ENCODE assay signal across 25 cellular contexts in the genomic region with DNA sequence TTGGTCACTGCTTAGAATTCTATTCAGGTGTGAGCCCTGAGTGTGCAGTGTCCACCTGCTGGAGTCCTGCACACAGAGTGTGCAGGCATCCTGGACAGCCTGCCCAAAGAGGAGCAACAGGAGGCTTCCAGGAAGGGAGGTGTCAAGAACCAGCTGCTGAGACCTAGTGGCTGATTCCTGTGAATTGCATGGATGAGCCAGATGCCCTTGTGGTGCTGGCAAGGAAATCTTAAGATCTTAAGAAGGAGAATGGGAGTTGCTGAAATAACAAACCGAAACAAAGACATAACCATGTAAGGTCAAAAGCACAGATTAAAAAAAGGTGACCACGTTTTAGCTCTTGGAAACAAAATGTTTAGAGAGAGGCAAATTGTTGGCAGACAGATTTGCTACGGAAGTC. TPM values are rescaled to one million over a fixed set of nuclear protein-coding genes. Genes with fewer than 3 reads are reported as not detected.
DNase-seq lines count a peak whose midpoint lies in the region; ATAC-seq and TF ChIP-seq lines count a peak whose summit lies in the region.
"Had no signal": no experiment of that assay in that cellular context is flagged by ENCODE, and none has a peak within 500 bp of the region (broad histone marks: within the 10 kb centered on the region; RNA-seq: fewer than 3 reads in every experiment).

No MANE protein-coding gene starts in this region.

- H3K4me1 ChIP-seq in aorta (ENCODE audit: control insufficient read depth in 1 of 2, insufficient read depth in 2 of 2, low read length in 2 of 2) = peaks cover 0 to 2% of the 10 kb centered on the region in 2 donors
- H3K4me1 ChIP-seq: colonic mucosa, suprapubic skin had no signal

- no peaks in the 10 kb centered on the region for H3K27me3 ChIP-seq in aorta (ENCODE audit: control insufficient read depth in 1 of 2, insufficient read depth in 2 of 2, low read length in 1 of 2)
- H3K27me3 ChIP-seq: colonic mucosa, neutrophil, suprapubic skin had no signal

- H3K36me3 ChIP-seq in aorta (ENCODE audit: control insufficient read depth in 1 of 2, insufficient read depth in 2 of 2, low read length in 1 of 2) = no peaks in the 10 kb centered on the region
- H3K36me3 ChIP-seq: colonic mucosa, neutrophil had no signal

- in situ Hi-C loops in astrocyte of the cerebellum (cut with HindIII; ENCODE audit: low sequenced_read_pairs) = no loop called here

- TF ChIP-seq CTCF in astrocyte of the cerebellum (IDR thresholded peaks at IDR 0.05; ENCODE audit: low read depth, low read length, missing control alignments) = no peak

- no peaks in the 10 kb centered on the region for H3K9me3 ChIP-seq in aorta (ENCODE audit: control insufficient read depth, low read length)
- H3K9me3 ChIP-seq: colonic mucosa, neutrophil, suprapubic skin had no signal

- 3 to 7% methylated on average over 3 of the region's 3 CpGs for WGBS in aorta, 2 donors

- intact Hi-C loops in left ventricle myocardium superior (cut with micrococcal nuclease) = no loop called here
- intact Hi-C loops in Right ventricle myocardium superior (cut with DNase I) = no loop called here
- intact Hi-C loops in aorta (cut with DNase I) = no loop called here

- no peak overlapping the region for H3K4me3 ChIP-seq in astrocyte of the cerebellum (ENCODE audit: low read depth, low read length)
- H3K4me3 ChIP-seq in aorta (ENCODE audit: low read length in 2 of 2) = peak overlapping the region in 1 of 2 donors; percentile 41
- H3K4me3 ChIP-seq: colonic mucosa, SK-N-MC, suprapubic skin had no signal

- ATAC-seq in left ventricle myocardium superior = peak; percentile 33
- no peak for ATAC-seq in Right ventricle myocardium superior (ENCODE audit: poor library complexity)
- ATAC-seq in aorta (ENCODE audit: low FRiP score) = peak; percentile 53
- no peak for ATAC-seq in GM18498 (IDR thresholded peaks at IDR 0.05; ENCODE audit: unreplicated experiment)
- no peak for ATAC-seq in HG02938 (IDR thresholded peaks at IDR 0.05; ENCODE audit: unreplicated experiment)
- ATAC-seq: Panc1, WTC11 had no signal

- peak overlapping the region; percentile 14 to 79 for H3K27ac ChIP-seq in aorta (ENCODE audit: low read depth in 1 of 2, low read length in 2 of 2)
- H3K27ac ChIP-seq: colonic mucosa, neutrophil, SK-N-MC, suprapubic skin had no signal

- DNase-seq in left ventricle myocardium superior (no peak), Right ventricle myocardium superior (no peak), astrocyte of the cerebellum (ENCODE audit: low read depth) (peak; percentile 33), fibroblast of the conjunctiva (ENCODE audit: low read depth) (peak; percentile 43), aorta (no peak), nucleus accumbens (lab: John Stamatoyannopoulos, UW) (no peak)
- DNase-seq: activated CD4-positive, alpha-beta memory T cell treated with anti-CD3 and anti-CD28 coated beads for 36 hours; activated naive CD4-positive, alpha-beta T cell treated with Interleukin-2 at 50 U/mL for 16 hours; activated T-cell treated with anti-CD3 and anti-CD28 coated beads, Interleukin-2, amount 50 U/mL, for 1 hour; anterior cingulate cortex; CD4-positive, alpha-beta T cell; colonic mucosa; DMS153; NCI-H1436; NCI-H2171; NCI-H748 treated with DMSO at 0.1 percent for 48 hours; retina; stimulated activated CD4-positive, alpha-beta T cell treated with anti-CD3 and anti-CD28 coated beads, Interleukin-15, amount 100 ng/mL, for 24 hours had no signal

RNA-seq across cellular contexts. Expression of gene RPS23, which starts 29.3 kb away (rescaled TPM):
- 1,163 TPM for total RNA-seq in left ventricle myocardium superior
- 1,193 TPM for total RNA-seq in Right ventricle myocardium superior
- 1,000 to 10,000 TPM; 1,494 to 1,499 TPM for total RNA-seq in aorta
- 1,000 to 10,000 TPM; 4,681 to 7,405 TPM for polyA plus RNA-seq in aorta

Comparison
In these comparisons a context has a peak if more than half of its experiments do, and no peak if none do; other contexts are left out.
1. ATAC-seq: peak in left ventricle myocardium superior (single experiment) and aorta (single experiment); none in Right ventricle myocardium superior (single experiment), GM18498 (single experiment) and HG02938 (single experiment).
2. DNase-seq: peak in astrocyte of the cerebellum (single experiment) and fibroblast of the conjunctiva (single experiment); none in left ventricle myocardium superior (single experiment), Right ventricle myocardium superior (single experiment), aorta (0 of 2) and nucleus accumbens (0 of 56).